In genomic region chr17:42969006-42969581, GRCh38 we compare ENCODE assay signal across 1 cellular context.
TF ChIP-seq lines count a peak whose summit lies in the region.

No MANE protein-coding gene starts in this region.

TF ChIP-seq in K562, 482 proteins besides CTCF, POLR2A, EP300 and RAD21 (continues in another document):
- TF ChIP-seq ZNF121 (CRISPR knock-in tag; conservative IDR thresholded peaks at IDR 0.05): no peak
- TF ChIP-seq KDM1A (IDR thresholded peaks at IDR 0.05): no peak
- TF ChIP-seq HDAC2 (IDR thresholded peaks at IDR 0.05): no peak
- 0 out of 4 replicates have a peak, but pooled peaks of 1 of the 2 experiments have one; percentile 3 for TF ChIP-seq RCOR1 (IDR thresholded peaks at IDR 0.05; ENCODE audit: borderline replicate concordance in 1 of 2, low read depth in 2 of 2, low read length in 2 of 2)
- no peak for TF ChIP-seq EHMT2 (IDR thresholded peaks at IDR 0.05)
- TF ChIP-seq NR2C2 (CRISPR knock-in tag; IDR thresholded peaks at IDR 0.05): no peak
- peak; percentile 57; the same call in 1 of the 2 replicates for TF ChIP-seq NR2C2 (tag; IDR thresholded peaks at IDR 0.05)
- peak; percentile 78 for TF ChIP-seq CEBPG (CRISPR knock-in tag; IDR thresholded peaks at IDR 0.05)
- TF ChIP-seq CEBPG (tag; conservative IDR thresholded peaks at IDR 0.05 in 1 of 2, IDR thresholded peaks at IDR 0.05 in 1 of 2): peak; percentile 96 to 97
- no peak for TF ChIP-seq RBBP5 (IDR thresholded peaks at IDR 0.05; ENCODE audit: borderline replicate concordance, insufficient read depth, low read length, poor library complexity, severe bottlenecking)
- no peak for TF ChIP-seq TEAD1 (CRISPR knock-in tag; IDR thresholded peaks at IDR 0.05)
- TF ChIP-seq NCOA1 (IDR thresholded peaks at IDR 0.05; ENCODE audit: low read depth): peak; percentile 40; the same call in 1 of the 2 replicates
- TF ChIP-seq ESRRB (CRISPR knock-in tag; IDR thresholded peaks at IDR 0.05; ENCODE audit: borderline replicate concordance): no peak
- TF ChIP-seq FOS (IDR thresholded peaks at IDR 0.05; ENCODE audit: extremely low read depth, insufficient read length): no peak
- TF ChIP-seq, protein P1, sequence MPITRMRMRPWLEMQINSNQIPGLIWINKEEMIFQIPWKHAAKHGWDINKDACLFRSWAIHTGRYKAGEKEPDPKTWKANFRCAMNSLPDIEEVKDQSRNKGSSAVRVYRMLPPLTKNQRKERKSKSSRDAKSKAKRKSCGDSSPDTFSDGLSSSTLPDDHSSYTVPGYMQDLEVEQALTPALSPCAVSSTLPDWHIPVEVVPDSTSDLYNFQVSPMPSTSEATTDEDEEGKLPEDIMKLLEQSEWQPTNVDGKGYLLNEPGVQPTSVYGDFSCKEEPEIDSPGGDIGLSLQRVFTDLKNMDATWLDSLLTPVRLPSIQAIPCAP (CRISPR knock-in tag; IDR thresholded peaks at IDR 0.05; ENCODE audit: borderline replicate concordance): no peak
- TF ChIP-seq FOSL1 (tag; conservative IDR thresholded peaks at IDR 0.05): 0 out of 2 replicates have a peak, but pooled peaks have one; percentile 15
- peak; percentile 10 for TF ChIP-seq TAF9B (IDR thresholded peaks at IDR 0.05; ENCODE audit: partially characterized antibody)
- TF ChIP-seq ZNF584 (CRISPR knock-in tag; IDR thresholded peaks at IDR 0.05; ENCODE audit: low read depth): 0 out of 2 replicates have a peak, but pooled peaks have one; percentile 51
- no peak for TF ChIP-seq ZNF778 (CRISPR knock-in tag; IDR thresholded peaks at IDR 0.05)
- no peak for TF ChIP-seq ATF1 (CRISPR knock-in tag; IDR thresholded peaks at IDR 0.05)
- peak; percentile 77 for TF ChIP-seq ATF1 (tag; IDR thresholded peaks at IDR 0.05)
- TF ChIP-seq, protein P2, sequence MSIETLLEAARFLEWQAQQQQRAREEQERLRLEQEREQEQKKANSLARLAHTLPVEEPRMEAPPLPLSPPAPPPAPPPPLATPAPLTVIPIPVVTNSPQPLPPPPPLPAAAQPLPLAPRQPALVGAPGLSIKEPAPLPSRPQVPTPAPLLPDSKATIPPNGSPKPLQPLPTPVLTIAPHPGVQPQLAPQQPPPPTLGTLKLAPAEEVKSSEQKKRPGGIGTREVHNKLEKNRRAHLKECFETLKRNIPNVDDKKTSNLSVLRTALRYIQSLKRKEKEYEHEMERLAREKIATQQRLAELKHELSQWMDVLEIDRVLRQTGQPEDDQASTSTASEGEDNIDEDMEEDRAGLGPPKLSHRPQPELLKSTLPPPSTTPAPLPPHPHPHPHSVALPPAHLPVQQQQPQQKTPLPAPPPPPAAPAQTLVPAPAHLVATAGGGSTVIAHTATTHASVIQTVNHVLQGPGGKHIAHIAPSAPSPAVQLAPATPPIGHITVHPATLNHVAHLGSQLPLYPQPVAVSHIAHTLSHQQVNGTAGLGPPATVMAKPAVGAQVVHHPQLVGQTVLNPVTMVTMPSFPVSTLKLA (conservative IDR thresholded peaks at IDR 0.05): no peak
- 0 out of 2 replicates have a peak, but pooled peaks have one; percentile 16 for TF ChIP-seq ARID1B (IDR thresholded peaks at IDR 0.05)
- TF ChIP-seq ZNF830 (CRISPR knock-in tag; IDR thresholded peaks at IDR 0.05): no peak
- TF ChIP-seq CHD2 (IDR thresholded peaks at IDR 0.05; ENCODE audit: low read depth, low read length): no peak
- TF ChIP-seq GABPA (tag; conservative IDR thresholded peaks at IDR 0.05; ENCODE audit: low read depth): peak; percentile 29; the same call in 1 of the 2 replicates
- TF ChIP-seq THRAP3 (IDR thresholded peaks at IDR 0.05; ENCODE audit: borderline replicate concordance): no peak
- TF ChIP-seq ATF7 (IDR thresholded peaks at IDR 0.05): peak; percentile 88
- TF ChIP-seq ZNF239 (CRISPR knock-in tag; IDR thresholded peaks at IDR 0.05): peak; percentile 51; the same call in 1 of the 2 replicates
- TF ChIP-seq JUNB (CRISPR knock-in tag; conservative IDR thresholded peaks at IDR 0.05): no peak
- TF ChIP-seq ATF4 (CRISPR knock-in tag; IDR thresholded peaks at IDR 0.05): 0 out of 2 replicates have a peak, but pooled peaks have one; percentile 37
- no peak for TF ChIP-seq PCBP1 (IDR thresholded peaks at IDR 0.05; ENCODE audit: low read depth, low read length, poor library complexity, severe bottlenecking)
- TF ChIP-seq BACH1 (tag; IDR thresholded peaks at IDR 0.05): 0 out of 2 replicates have a peak, but pooled peaks have one; percentile 43
- no peak for TF ChIP-seq ZFP1 (CRISPR knock-in tag; IDR thresholded peaks at IDR 0.05)
- TF ChIP-seq WHSC1 (IDR thresholded peaks at IDR 0.05; ENCODE audit: low read length): no peak
- peak; percentile 99 for TF ChIP-seq ATF3 (IDR thresholded peaks at IDR 0.05)
- TF ChIP-seq ATF3 (CRISPR knock-in tag; conservative IDR thresholded peaks at IDR 0.05): peak; percentile 64; the same call in 1 of the 2 replicates
- peak; percentile 51; the same call in 1 of the 2 replicates for TF ChIP-seq CREB1 (IDR thresholded peaks at IDR 0.05)
- TF ChIP-seq CREB1 (CRISPR knock-in tag; IDR thresholded peaks at IDR 0.05): peak; percentile 53; the same call in 1 of the 2 replicates
- no peak for TF ChIP-seq TEAD2 (tag; IDR thresholded peaks at IDR 0.05)
- no peak for TF ChIP-seq TCF7L2 (IDR thresholded peaks at IDR 0.05; ENCODE audit: low read depth, low read length)
- peak; percentile 65 for TF ChIP-seq VEZF1 (CRISPR knock-in tag; IDR thresholded peaks at IDR 0.05)
- TF ChIP-seq SMAD4 (CRISPR knock-in tag; conservative IDR thresholded peaks at IDR 0.05): 0 out of 2 replicates have a peak, but pooled peaks have one; percentile 33
- TF ChIP-seq ZNF174 (CRISPR knock-in tag; IDR thresholded peaks at IDR 0.05): no peak
- no peak for TF ChIP-seq SAFB (IDR thresholded peaks at IDR 0.05; ENCODE audit: borderline replicate concordance, low read depth, low read length)
- no peak for TF ChIP-seq ZNF740 (CRISPR knock-in tag; IDR thresholded peaks at IDR 0.05)
- no peak for TF ChIP-seq ZNF740 (tag; IDR thresholded peaks at IDR 0.05)
- TF ChIP-seq CREM (IDR thresholded peaks at IDR 0.05; ENCODE audit: low read depth): peak; percentile 73; the same call in 1 of the 2 replicates
- TF ChIP-seq JUND (IDR thresholded peaks at IDR 0.05; ENCODE audit: borderline replicate concordance, low read depth, low read length): peak; percentile 71
- no peak for TF ChIP-seq JUND (tag; IDR thresholded peaks at IDR 0.05; ENCODE audit: borderline replicate concordance, low read depth, low read length)
- TF ChIP-seq ZNF384 (IDR thresholded peaks at IDR 0.05; ENCODE audit: low read depth, low read length): peak; percentile 75
- no peak for TF ChIP-seq EZH2 (IDR thresholded peaks at IDR 0.05; ENCODE audit: borderline replicate concordance, low read depth, low read length)
- no peak for TF ChIP-seq RREB1 (CRISPR knock-in tag; IDR thresholded peaks at IDR 0.05)
- peak; percentile 25; the same call in 1 of the 2 replicates for TF ChIP-seq C11orf30 (IDR thresholded peaks at IDR 0.05; ENCODE audit: low read depth)
- TF ChIP-seq, protein P3, sequence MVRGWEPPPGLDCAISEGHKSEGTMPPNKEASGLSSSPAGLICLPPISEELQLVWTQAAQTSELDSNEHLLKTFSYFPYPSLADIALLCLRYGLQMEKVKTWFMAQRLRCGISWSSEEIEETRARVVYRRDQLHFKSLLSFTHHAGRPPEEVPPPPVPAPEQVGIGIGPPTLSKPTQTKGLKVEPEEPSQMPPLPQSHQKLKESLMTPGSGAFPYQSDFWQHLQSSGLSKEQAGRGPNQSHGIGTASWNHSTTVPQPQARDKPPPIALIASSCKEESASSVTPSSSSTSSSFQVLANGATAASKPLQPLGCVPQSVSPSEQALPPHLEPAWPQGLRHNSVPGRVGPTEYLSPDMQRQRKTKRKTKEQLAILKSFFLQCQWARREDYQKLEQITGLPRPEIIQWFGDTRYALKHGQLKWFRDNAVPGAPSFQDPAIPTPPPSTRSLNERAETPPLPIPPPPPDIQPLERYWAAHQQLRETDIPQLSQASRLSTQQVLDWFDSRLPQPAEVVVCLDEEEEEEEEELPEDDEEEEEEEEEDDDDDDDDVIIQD (CRISPR knock-in tag; IDR thresholded peaks at IDR 0.05): no peak
